ENCODE assay signal across 9 cellular contexts in genomic region chr4:55409468-55410171, GRCh38. TPM values are rescaled to one million over a fixed set of nuclear protein-coding genes. Genes with fewer than 3 reads are reported as not detected.
DNase-seq lines count a peak whose midpoint lies in the region; ATAC-seq and TF ChIP-seq lines count a peak whose summit lies in the region.
"Had no signal": no experiment of that assay in that cellular context is flagged by ENCODE, and none has a peak within 500 bp of the region (broad histone marks: within the 10 kb centered on the region; RNA-seq: fewer than 3 reads in every experiment).

No MANE protein-coding gene starts in this region.

- peak; percentile 53 for TF ChIP-seq CTCF in GM06990 (IDR thresholded peaks at IDR 0.05; ENCODE audit: insufficient read depth, low read length, poor library complexity, severe bottlenecking)
- peak; percentile 83 for TF ChIP-seq CTCF in NB4 (IDR thresholded peaks at IDR 0.05; ENCODE audit: low read depth, low read length)
- no peak for TF ChIP-seq CTCF in prostate gland (IDR thresholded peaks at IDR 0.05)

- H3K27me3 Mint-ChIP-seq in natural killer cell treated with Interleukin-12 subunit alpha and Interleukin-12 subunit beta and Interleukin-15 and Interleukin-18, amount 100 ng/mL, for 72 hours = no peaks in the 10 kb centered on the region
- H3K27me3 Mint-ChIP-seq: T-cell had no signal

- H3K36me3 ChIP-seq in GM06990 (ENCODE audit: control insufficient read depth, insufficient read depth, low read length) (peaks cover 6% of the 10 kb centered on the region), aorta (ENCODE audit: control insufficient read depth in 1 of 2, insufficient read depth in 2 of 2, low read length in 1 of 2) (peaks cover 0 to 3% of the 10 kb centered on the region in 2 donors), prostate gland (no peaks in the 10 kb centered on the region)

- H3K4me3 Mint-ChIP-seq in natural killer cell treated with Interleukin-12 subunit alpha and Interleukin-12 subunit beta and Interleukin-15 and Interleukin-18, amount 100 ng/mL, for 72 hours = no peak overlapping the region
- H3K4me3 Mint-ChIP-seq: T-cell had no signal

- no peak for DNase-seq in GM06990 (ENCODE audit: extremely low read depth, insufficient read length)
- DNase-seq in NB4 (ENCODE audit: low read depth) = peak; percentile 94
- DNase-seq in globus pallidus (ENCODE audit: low spot score) = peak; percentile 58
- DNase-seq in aorta = peak in 1 of 2 donors; percentile 62
- no peak for DNase-seq in natural killer cell treated with Interleukin-12 subunit alpha and Interleukin-12 subunit beta and Interleukin-15 and Interleukin-18, amount 100 ng/mL, for 72 hours (ENCODE audit: low spot score)
- DNase-seq in prostate gland (ENCODE audit: low spot score) = no peak
- no peak for DNase-seq in UCSD-AML1 (lab: John Stamatoyannopoulos, UW; ENCODE audit: unreplicated experiment)

- H3K27me3 ChIP-seq in GM06990 (replicated peaks; ENCODE audit: control insufficient read depth, insufficient read depth, low read length) (no peaks in the 10 kb centered on the region), aorta (ENCODE audit: control insufficient read depth in 1 of 2, insufficient read depth in 2 of 2, low read length in 1 of 2) (no peaks in the 10 kb centered on the region), prostate gland (replicated peaks; ENCODE audit: insufficient read depth) (no peaks in the 10 kb centered on the region)

- no peak for TF ChIP-seq POLR2A in NB4 (IDR thresholded peaks at IDR 0.05; ENCODE audit: extremely low read depth, insufficient read length)
- no peak for TF ChIP-seq POLR2A in prostate gland (IDR thresholded peaks at IDR 0.05)

- 1 to 5% methylated on average over 10 of the region's 10 CpGs for WGBS in aorta, 2 donors
- WGBS in prostate gland = 56% methylated on average over 10 of the region's 10 CpGs

- H3K4me1 Mint-ChIP-seq in natural killer cell treated with Interleukin-12 subunit alpha and Interleukin-12 subunit beta and Interleukin-15 and Interleukin-18, amount 100 ng/mL, for 72 hours (ENCODE audit: low read depth in 2 of 2) = peaks cover 32 to 36% of the 10 kb centered on the region in 2 donors

- peaks cover 7% of the 10 kb centered on the region in 2 donors for H3K4me1 ChIP-seq in aorta (ENCODE audit: control insufficient read depth in 1 of 2, insufficient read depth in 2 of 2, low read length in 2 of 2)
- no peaks in the 10 kb centered on the region for H3K4me1 ChIP-seq in prostate gland (replicated peaks)

- H3K27ac Mint-ChIP-seq in natural killer cell treated with Interleukin-12 subunit alpha and Interleukin-12 subunit beta and Interleukin-15 and Interleukin-18, amount 100 ng/mL, for 72 hours = peak overlapping the region in 1 of 2 donors; percentile 13

- no peak overlapping the region for H3K4me3 ChIP-seq in GM06990 (replicated peaks; ENCODE audit: low read depth, low read length)
- H3K4me3 ChIP-seq in NB4 (ENCODE audit: low read depth, low read length) = peak overlapping the region; percentile 29
- peak overlapping the region in 1 of 2 donors; percentile 26 for H3K4me3 ChIP-seq in aorta (ENCODE audit: low read length in 2 of 2)
- no peak overlapping the region for H3K4me3 ChIP-seq in prostate gland

- H3K9me3 ChIP-seq in aorta (ENCODE audit: control insufficient read depth, low read length) (no peaks in the 10 kb centered on the region), prostate gland (no peaks in the 10 kb centered on the region)

- H3K9me3 Mint-ChIP-seq in natural killer cell treated with Interleukin-12 subunit alpha and Interleukin-12 subunit beta and Interleukin-15 and Interleukin-18, amount 100 ng/mL, for 72 hours = no peaks in the 10 kb centered on the region
- H3K9me3 Mint-ChIP-seq: T-cell had no signal

- peaks cover 14% of the 10 kb centered on the region for H3K36me3 Mint-ChIP-seq in natural killer cell treated with Interleukin-12 subunit alpha and Interleukin-12 subunit beta and Interleukin-15 and Interleukin-18, amount 100 ng/mL, for 72 hours

- peak overlapping the region; percentile 57 to 71 for H3K27ac ChIP-seq in aorta (ENCODE audit: low read depth in 1 of 2, low read length in 2 of 2)
- no peak overlapping the region for H3K27ac ChIP-seq in prostate gland

- peak; percentile 82 for ATAC-seq in GM21723 (IDR thresholded peaks at IDR 0.05; ENCODE audit: unreplicated experiment)
- ATAC-seq in aorta (ENCODE audit: low FRiP score) = peak; percentile 60
- ATAC-seq in natural killer cell treated with Interleukin-12 subunit alpha and Interleukin-12 subunit beta and Interleukin-15 and Interleukin-18, amount 100 ng/mL, for 72 hours = no peak

- intact Hi-C loops in aorta (cut with DNase I) = no loop called here
- intact Hi-C loops in prostate gland (cut with DNase I) = loop anchor here (5.0 kb wide), 1 partner anchor 138 kb away; the partner anchor contains the start of gene CLOCK

RNA-seq across cellular contexts. Expression of gene TMEM165, which starts 13.9 kb away (rescaled TPM):
- 100 to 1,000 TPM; 183 to 204 TPM for total RNA-seq in aorta
- 10 to 100 TPM; 38.6 to 83.4 TPM for polyA plus RNA-seq in aorta
- total RNA-seq in natural killer cell treated with Interleukin-12 subunit alpha and Interleukin-12 subunit beta and Interleukin-15 and Interleukin-18, amount 100 ng/mL, for 72 hours = 100 to 1,000 TPM; 134 to 157 TPM
- 100 to 1,000 TPM; 117 to 183 TPM for total RNA-seq in prostate gland

Comparison
In these comparisons a context has a peak if more than half of its experiments do, and no peak if none do; other contexts are left out.
1. DNase-seq: peak in NB4 (single experiment) and globus pallidus (single experiment); none in GM06990 (single experiment), natural killer cell treated with Interleukin-12 subunit alpha and Interleukin-12 subunit beta and Interleukin-15 and Interleukin-18, amount 100 ng/mL, for 72 hours (single experiment), prostate gland (single experiment) and UCSD-AML1 (single experiment).
2. CTCF ChIP-seq: peak in GM06990 (single experiment) and NB4 (single experiment); none in prostate gland (0 of 4).
3. ATAC-seq: peak in GM21723 (single experiment) and aorta (single experiment); none in natural killer cell treated with Interleukin-12 subunit alpha and Interleukin-12 subunit beta and Interleukin-15 and Interleukin-18, amount 100 ng/mL, for 72 hours (0 of 2).
4. H3K27ac ChIP-seq: peak in aorta (2 of 2); none in prostate gland (0 of 2).